8 cellular contexts compared by ENCODE assay signal in genomic region chr2:144331652-144332355, GRCh38.
DNase-seq lines count a peak whose midpoint lies in the region; ATAC-seq and TF ChIP-seq lines count a peak whose summit lies in the region.

No MANE protein-coding gene starts in this region.

- peak; percentile 60 for DNase-seq in CMK (ENCODE audit: low read depth)
- no peak for DNase-seq in choroid plexus epithelial cell (ENCODE audit: low read depth)
- peak in 1 of 3 donors; percentile 79 for DNase-seq in right lobe of liver
- no peak for DNase-seq in stomach
- no peak for DNase-seq in NCI-H2029 (lab: John Stamatoyannopoulos, UW)

- peak; percentile 56 for ATAC-seq in GM18870 (IDR thresholded peaks at IDR 0.05; ENCODE audit: unreplicated experiment)
- ATAC-seq in HG03064 (IDR thresholded peaks at IDR 0.05; ENCODE audit: low read depth, unreplicated experiment): peak; percentile 67
- peak; percentile 49 to 86 (median 69) for ATAC-seq in right lobe of liver

- peaks cover 44% of the 10 kb centered on the region for H3K79me2 ChIP-seq in OCI-LY3 (ENCODE audit: low read length)

- peak overlapping the region; percentile 95 for H3K9ac ChIP-seq in OCI-LY3 (ENCODE audit: low read length)

- H3K4me2 ChIP-seq in OCI-LY3 (ENCODE audit: low read length): peak overlapping the region; percentile 91

- no peaks in the 10 kb centered on the region for H4K20me1 ChIP-seq in OCI-LY3 (ENCODE audit: insufficient read depth, low read length)

- no peak for TF ChIP-seq EP300 in stomach (IDR thresholded peaks at IDR 0.05)

- H3K4me3 ChIP-seq in OCI-LY3 (ENCODE audit: low read length): peak overlapping the region; percentile 87
- H3K4me3 ChIP-seq in choroid plexus epithelial cell (ENCODE audit: low read depth, low read length): peak overlapping the region; percentile 76
- H3K4me3 ChIP-seq in right lobe of liver: peak overlapping the region; percentile 75 to 77 (median 77)
- H3K4me3 ChIP-seq in stomach: peak overlapping the region; percentile 66 to 83 (median 70)

- H3K36me3 ChIP-seq in OCI-LY3 (replicated peaks; ENCODE audit: low read depth, low read length): peaks cover 8% of the 10 kb centered on the region
- no peaks in the 10 kb centered on the region for H3K36me3 ChIP-seq in right lobe of liver
- no peaks in the 10 kb centered on the region for H3K36me3 ChIP-seq in stomach

- intact Hi-C loops in right lobe of liver (cut with DNase I) (no loop called here), stomach (cut with DNase I; ENCODE audit: low total_unique reads) (no loop called here)

- TF ChIP-seq CTCF in OCI-LY3 (IDR thresholded peaks at IDR 0.05; ENCODE audit: low read depth, low read length): peak; percentile 37
- TF ChIP-seq CTCF in choroid plexus epithelial cell (conservative IDR thresholded peaks at IDR 0.05; ENCODE audit: low read depth, low read length): peak; percentile 44
- TF ChIP-seq CTCF in right lobe of liver (IDR thresholded peaks at IDR 0.05): peak in 2 of 4 donors; percentile 8 to 11
- TF ChIP-seq CTCF in stomach (IDR thresholded peaks at IDR 0.05): no peak

- no peaks in the 10 kb centered on the region for H3K9me3 ChIP-seq in OCI-LY3 (ENCODE audit: insufficient read depth, low read length)
- H3K9me3 ChIP-seq in right lobe of liver: no peaks in the 10 kb centered on the region
- H3K9me3 ChIP-seq in stomach: no peaks in the 10 kb centered on the region

- no peaks in the 10 kb centered on the region for H3K27me3 ChIP-seq in OCI-LY3 (ENCODE audit: low read depth, low read length)
- no peaks in the 10 kb centered on the region for H3K27me3 ChIP-seq in right lobe of liver
- no peaks in the 10 kb centered on the region for H3K27me3 ChIP-seq in stomach

- H3K4me1 ChIP-seq in OCI-LY3 (ENCODE audit: low read length) (peaks cover 22% of the 10 kb centered on the region), right lobe of liver (no peaks in the 10 kb centered on the region), stomach (peaks cover 0 to 23% (median 12%) of the 10 kb centered on the region in 4 donors)

- TF ChIP-seq POLR2A in right lobe of liver (IDR thresholded peaks at IDR 0.05) (peak; percentile 2), stomach (IDR thresholded peaks at IDR 0.05) (no peak)

- peak overlapping the region; percentile 4; the same call in 1 of the 2 replicates for H2AFZ ChIP-seq in OCI-LY3 (ENCODE audit: low read depth, low read length)

- H3K27ac ChIP-seq in OCI-LY3 (ENCODE audit: low read length) (peak overlapping the region; percentile 72), right lobe of liver (peak overlapping the region; percentile 64 to 84 (median 82)), stomach (peak overlapping the region; percentile 76 to 91 (median 88))

- 0% methylated on average over 7 of the region's 67 CpGs for WGBS in right lobe of liver (ENCODE audit: insufficient coverage, low coverage, low lambda C conversion rate, missing lambda C conversion rate)
- WGBS in stomach, 5 donors: 0% methylated on average over 25 to 58 of the region's 67 CpGs

Comparison
In these comparisons a context has a peak if more than half of its experiments do, and no peak if none do; other contexts are left out.
1. CTCF ChIP-seq: peak in OCI-LY3 (single experiment) and choroid plexus epithelial cell (single experiment); none in stomach (0 of 7).
2. Peak in every context shown above with its lines, with median percentiles within 50 percentile points of each other: ATAC-seq, H3K27ac ChIP-seq and H3K4me3 ChIP-seq.